Comparison of ENCODE assay signal across 1 cellular context in the genomic region with DNA sequence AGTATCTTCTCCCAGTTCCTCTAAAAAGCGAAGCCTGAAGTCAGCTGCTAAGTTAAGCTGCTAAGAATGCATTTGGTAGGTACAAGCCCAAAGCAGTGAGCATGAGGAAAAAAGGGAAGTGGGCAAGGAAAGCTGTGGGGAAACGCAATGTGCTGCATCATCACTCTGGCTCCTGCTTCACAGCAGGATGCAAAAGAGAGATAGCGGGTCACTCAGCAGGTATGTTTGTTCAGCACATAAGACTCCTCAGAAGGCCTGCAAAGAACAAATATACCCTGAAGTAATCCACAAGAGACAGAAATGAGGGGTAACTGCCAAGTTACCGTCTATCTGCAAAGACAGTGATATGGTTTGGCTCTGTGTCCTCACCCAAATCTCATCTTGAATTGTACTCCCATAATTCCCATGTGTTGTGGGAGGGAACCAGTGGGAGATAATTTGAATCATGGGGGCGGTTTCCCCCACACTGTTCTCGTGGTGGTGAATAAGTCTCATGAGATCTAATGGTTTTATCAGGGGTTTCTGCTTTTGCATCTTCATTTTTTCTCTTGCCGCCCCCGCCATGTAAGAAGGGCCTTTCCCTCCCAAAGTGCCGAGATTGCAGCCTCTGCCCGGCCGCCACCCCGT.
TF ChIP-seq lines count a peak whose summit lies in the region.

No MANE protein-coding gene starts in this region.

TF ChIP-seq in K562, 482 proteins besides CTCF, POLR2A, EP300 and RAD21 (continued from another document and continues in another):
- no peak for TF ChIP-seq ARID3B (CRISPR knock-in tag; IDR thresholded peaks at IDR 0.05; ENCODE audit: borderline replicate concordance)
- TF ChIP-seq RFX1 (IDR thresholded peaks at IDR 0.05), result no peak
- peak; percentile 92 for TF ChIP-seq GATA2 (CRISPR knock-in tag; IDR thresholded peaks at IDR 0.05)
- no peak for TF ChIP-seq NCOA4 (IDR thresholded peaks at IDR 0.05; ENCODE audit: partially characterized antibody)
- no peak for TF ChIP-seq ZBTB9 (CRISPR knock-in tag; IDR thresholded peaks at IDR 0.05)
- TF ChIP-seq PRDM10 (IDR thresholded peaks at IDR 0.05; ENCODE audit: partially characterized antibody), result peak; percentile 83
- TF ChIP-seq NRF1 (conservative IDR thresholded peaks at IDR 0.05 in 1 of 2, IDR thresholded peaks at IDR 0.05 in 1 of 2), result 0 out of 4 replicates have a peak, but pooled peaks have one; percentile 20 to 21
- TF ChIP-seq ZNF24 (IDR thresholded peaks at IDR 0.05), result peak; percentile 66; the same call in 1 of the 2 replicates
- TF ChIP-seq, protein P1, sequence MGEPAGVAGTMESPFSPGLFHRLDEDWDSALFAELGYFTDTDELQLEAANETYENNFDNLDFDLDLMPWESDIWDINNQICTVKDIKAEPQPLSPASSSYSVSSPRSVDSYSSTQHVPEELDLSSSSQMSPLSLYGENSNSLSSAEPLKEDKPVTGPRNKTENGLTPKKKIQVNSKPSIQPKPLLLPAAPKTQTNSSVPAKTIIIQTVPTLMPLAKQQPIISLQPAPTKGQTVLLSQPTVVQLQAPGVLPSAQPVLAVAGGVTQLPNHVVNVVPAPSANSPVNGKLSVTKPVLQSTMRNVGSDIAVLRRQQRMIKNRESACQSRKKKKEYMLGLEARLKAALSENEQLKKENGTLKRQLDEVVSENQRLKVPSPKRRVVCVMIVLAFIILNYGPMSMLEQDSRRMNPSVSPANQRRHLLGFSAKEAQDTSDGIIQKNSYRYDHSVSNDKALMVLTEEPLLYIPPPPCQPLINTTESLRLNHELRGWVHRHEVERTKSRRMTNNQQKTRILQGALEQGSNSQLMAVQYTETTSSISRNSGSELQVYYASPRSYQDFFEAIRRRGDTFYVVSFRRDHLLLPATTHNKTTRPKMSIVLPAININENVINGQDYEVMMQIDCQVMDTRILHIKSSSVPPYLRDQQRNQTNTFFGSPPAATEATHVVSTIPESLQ (CRISPR knock-in tag; IDR thresholded peaks at IDR 0.05), result no peak
- peak; percentile 98 for TF ChIP-seq C11orf30 (IDR thresholded peaks at IDR 0.05; ENCODE audit: low read depth)
- TF ChIP-seq, protein P2, sequence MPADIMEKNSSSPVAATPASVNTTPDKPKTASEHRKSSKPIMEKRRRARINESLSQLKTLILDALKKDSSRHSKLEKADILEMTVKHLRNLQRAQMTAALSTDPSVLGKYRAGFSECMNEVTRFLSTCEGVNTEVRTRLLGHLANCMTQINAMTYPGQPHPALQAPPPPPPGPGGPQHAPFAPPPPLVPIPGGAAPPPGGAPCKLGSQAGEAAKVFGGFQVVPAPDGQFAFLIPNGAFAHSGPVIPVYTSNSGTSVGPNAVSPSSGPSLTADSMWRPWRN (IDR thresholded peaks at IDR 0.05; ENCODE audit: low read depth), result peak; percentile 62; the same call in 1 of the 2 replicates
- peak; percentile 74; the same call in 1 of the 2 replicates for TF ChIP-seq KLF16 (IDR thresholded peaks at IDR 0.05)
- no peak for TF ChIP-seq SMAD1 (IDR thresholded peaks at IDR 0.05; ENCODE audit: low read depth, low read length, partially characterized antibody)
- TF ChIP-seq SMC3 (conservative IDR thresholded peaks at IDR 0.05; ENCODE audit: insufficient read depth, low read depth, low read length), result no peak
- TF ChIP-seq ZZZ3 (IDR thresholded peaks at IDR 0.05), result no peak
- TF ChIP-seq ZNF445 (CRISPR knock-in tag; IDR thresholded peaks at IDR 0.05; ENCODE audit: low read depth), result peak; percentile 64; the same call in 1 of the 2 replicates
- TF ChIP-seq, protein P3, sequence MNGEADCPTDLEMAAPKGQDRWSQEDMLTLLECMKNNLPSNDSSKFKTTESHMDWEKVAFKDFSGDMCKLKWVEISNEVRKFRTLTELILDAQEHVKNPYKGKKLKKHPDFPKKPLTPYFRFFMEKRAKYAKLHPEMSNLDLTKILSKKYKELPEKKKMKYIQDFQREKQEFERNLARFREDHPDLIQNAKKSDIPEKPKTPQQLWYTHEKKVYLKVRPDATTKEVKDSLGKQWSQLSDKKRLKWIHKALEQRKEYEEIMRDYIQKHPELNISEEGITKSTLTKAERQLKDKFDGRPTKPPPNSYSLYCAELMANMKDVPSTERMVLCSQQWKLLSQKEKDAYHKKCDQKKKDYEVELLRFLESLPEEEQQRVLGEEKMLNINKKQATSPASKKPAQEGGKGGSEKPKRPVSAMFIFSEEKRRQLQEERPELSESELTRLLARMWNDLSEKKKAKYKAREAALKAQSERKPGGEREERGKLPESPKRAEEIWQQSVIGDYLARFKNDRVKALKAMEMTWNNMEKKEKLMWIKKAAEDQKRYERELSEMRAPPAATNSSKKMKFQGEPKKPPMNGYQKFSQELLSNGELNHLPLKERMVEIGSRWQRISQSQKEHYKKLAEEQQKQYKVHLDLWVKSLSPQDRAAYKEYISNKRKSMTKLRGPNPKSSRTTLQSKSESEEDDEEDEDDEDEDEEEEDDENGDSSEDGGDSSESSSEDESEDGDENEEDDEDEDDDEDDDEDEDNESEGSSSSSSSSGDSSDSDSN (IDR thresholded peaks at IDR 0.05; ENCODE audit: borderline replicate concordance in 1 of 2, low read depth in 2 of 2, low read length in 2 of 2), result no peak
- TF ChIP-seq, protein P4, sequence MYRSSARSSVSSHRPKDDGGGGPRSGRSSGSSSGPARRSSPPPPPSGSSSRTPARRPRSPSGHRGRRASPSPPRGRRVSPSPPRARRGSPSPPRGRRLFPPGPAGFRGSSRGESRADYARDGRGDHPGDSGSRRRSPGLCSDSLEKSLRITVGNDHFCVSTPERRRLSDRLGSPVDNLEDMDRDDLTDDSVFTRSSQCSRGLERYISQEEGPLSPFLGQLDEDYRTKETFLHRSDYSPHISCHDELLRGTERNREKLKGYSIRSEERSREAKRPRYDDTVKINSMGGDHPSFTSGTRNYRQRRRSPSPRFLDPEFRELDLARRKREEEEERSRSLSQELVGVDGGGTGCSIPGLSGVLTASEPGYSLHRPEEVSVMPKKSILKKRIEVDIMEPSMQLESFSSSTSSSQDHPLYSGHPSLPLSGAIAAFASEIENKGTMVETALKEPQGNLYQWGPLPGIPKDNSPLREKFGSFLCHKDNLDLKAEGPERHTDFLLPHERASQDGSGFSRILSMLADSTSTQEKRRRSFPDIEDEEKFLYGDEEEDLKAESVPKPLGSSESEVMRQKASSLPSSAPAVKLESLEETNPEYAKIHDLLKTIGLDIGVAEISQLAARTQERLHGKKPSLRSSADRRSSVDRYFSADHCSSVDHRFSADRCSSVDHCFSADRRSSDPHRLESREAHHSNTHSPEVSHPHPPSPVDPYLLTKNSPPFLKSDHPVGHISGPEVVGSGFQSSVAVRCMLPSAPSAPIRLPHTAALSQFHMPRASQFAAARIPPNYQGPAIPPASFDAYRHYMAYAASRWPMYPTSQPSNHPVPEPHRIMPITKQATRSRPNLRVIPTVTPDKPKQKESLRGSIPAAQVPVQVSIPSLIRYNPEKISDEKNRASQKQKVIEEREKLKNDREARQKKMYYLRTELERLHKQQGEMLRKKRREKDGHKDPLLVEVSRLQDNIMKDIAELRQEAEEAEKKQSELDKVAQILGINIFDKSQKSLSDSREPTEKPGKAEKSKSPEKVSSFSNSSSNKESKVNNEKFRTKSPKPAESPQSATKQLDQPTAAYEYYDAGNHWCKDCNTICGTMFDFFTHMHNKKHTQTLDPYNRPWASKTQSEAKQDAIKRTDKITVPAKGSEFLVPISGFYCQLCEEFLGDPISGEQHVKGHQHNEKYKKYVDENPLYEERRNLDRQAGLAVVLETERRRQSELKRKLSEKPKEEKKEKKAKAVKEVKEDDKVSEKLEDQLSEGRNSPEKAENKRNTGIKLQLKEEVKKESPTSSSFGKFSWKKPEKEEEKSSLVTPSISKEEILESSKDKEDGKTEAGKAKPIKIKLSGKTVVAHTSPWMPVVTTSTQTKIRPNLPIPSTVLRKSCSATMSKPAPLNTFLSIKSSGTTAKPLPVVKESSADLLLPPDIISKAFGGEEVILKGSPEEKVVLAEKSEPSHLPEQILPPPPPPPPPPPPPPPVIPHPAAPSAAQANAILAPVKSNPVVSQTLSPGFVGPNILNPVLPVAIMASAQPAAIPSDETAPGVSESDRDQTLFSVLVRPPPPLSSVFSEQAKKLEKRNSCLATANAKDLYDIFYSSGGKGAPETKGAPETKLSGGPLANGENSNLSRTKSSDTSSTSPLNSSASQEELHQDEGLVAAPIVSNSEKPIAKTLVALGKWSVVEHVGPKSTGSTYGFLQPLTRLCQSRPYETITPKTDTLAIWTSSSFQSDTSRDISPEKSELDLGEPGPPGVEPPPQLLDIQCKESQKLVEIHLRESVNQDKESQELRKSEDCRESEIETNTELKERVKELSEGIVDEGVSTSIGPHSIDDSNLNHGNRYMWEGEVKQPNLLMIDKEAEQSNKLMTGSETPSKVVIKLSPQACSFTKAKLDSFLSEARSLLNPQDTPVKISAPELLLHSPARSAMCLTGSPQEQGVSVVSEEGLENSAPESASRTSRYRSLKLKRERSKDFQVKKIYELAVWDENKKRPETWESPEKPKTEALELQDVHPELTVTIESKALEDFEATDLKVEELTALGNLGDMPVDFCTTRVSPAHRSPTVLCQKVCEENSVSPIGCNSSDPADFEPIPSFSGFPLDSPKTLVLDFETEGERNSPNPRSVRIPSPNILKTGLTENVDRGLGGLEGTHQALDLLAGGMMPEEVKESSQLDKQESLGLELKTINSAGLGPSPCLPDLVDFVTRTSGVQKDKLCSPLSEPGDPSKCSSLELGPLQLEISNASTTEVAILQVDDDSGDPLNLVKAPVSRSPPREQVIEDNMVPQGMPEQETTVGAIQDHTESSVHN (IDR thresholded peaks at IDR 0.05; ENCODE audit: borderline replicate concordance in 1 of 2, low read depth in 1 of 2), result peak in 1 of 2 experiments; percentile 80; a peak in 2 of 4 replicates
- TF ChIP-seq DPF2 (IDR thresholded peaks at IDR 0.05), result peak; percentile 96
- TF ChIP-seq ZNF780A (CRISPR knock-in tag; IDR thresholded peaks at IDR 0.05), result no peak
- TF ChIP-seq ZNF512 (tag; IDR thresholded peaks at IDR 0.05), result no peak
- TF ChIP-seq ZFP30 (CRISPR knock-in tag; IDR thresholded peaks at IDR 0.05; ENCODE audit: borderline replicate concordance), result no peak
- TF ChIP-seq ZNF165 (CRISPR knock-in tag; IDR thresholded peaks at IDR 0.05; ENCODE audit: borderline replicate concordance), result no peak
- TF ChIP-seq NR2C2 (CRISPR knock-in tag; IDR thresholded peaks at IDR 0.05), result no peak
- TF ChIP-seq NR2C2 (tag; IDR thresholded peaks at IDR 0.05), result peak; percentile 52
- peak; percentile 56 for TF ChIP-seq TAF9B (IDR thresholded peaks at IDR 0.05; ENCODE audit: partially characterized antibody)
- TF ChIP-seq ATF7 (IDR thresholded peaks at IDR 0.05), result peak; percentile 84
- TF ChIP-seq ZBTB17 (CRISPR knock-in tag; IDR thresholded peaks at IDR 0.05), result no peak
